Comparison of ENCODE assay signal across 10 cellular contexts in the genomic region with DNA sequence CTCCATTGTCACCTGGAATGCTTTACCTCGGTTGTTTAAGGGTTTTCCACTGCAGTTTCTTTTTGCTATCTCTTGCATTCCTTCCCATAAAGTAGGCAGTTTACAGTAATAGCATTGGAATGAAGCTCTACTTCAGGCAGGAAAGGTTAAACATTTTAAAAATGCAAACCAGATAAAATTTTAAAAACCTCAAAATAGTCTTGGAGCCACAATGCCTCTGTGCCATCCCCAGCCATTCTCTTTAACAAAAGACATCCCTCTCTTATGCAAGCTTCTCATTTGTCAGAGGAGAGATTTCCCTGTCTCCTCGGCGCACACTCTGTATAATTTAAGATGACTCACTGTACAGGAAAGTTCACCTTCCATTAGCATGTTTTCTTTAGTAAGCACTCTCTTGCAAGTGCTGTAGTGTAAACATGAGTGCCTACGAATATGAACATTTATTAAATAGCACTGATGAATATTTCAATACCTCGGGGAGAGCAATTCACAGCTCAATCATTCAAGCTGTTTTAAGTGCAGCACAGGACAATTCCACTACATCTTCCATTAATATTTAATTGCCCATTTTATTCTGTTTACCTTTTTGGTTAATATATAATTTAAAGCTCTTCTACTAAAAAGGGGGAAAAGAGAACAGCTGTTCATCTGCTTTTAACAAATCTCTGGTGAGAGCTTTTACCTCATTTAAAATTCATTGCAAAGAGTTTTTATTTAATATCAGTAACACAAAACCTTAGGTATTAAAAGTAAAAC.
DNase-seq lines count a peak whose midpoint lies in the region; ATAC-seq and TF ChIP-seq lines count a peak whose summit lies in the region.
"Had no signal": no experiment of that assay in that cellular context is flagged by ENCODE, and none has a peak within 500 bp of the region (broad histone marks: within the 10 kb centered on the region; RNA-seq: fewer than 3 reads in every experiment).

No MANE protein-coding gene starts in this region.

- TF ChIP-seq CTCF in Panc1 (IDR thresholded peaks at IDR 0.05): no peak
- TF ChIP-seq CTCF in foreskin keratinocyte (conservative IDR thresholded peaks at IDR 0.05): no peak
- TF ChIP-seq CTCF in upper lobe of right lung (IDR thresholded peaks at IDR 0.05): no peak

- POLR2A ChIA-PET in Panc1 (lab: Charles Lee): no interaction called here

- in situ Hi-C loops in Panc1 (cut with HindIII; ENCODE audit: low pct_unique_long_range_greater_than_20kb, low sequenced_read_pairs): no loop called here

- H3K4me1 ChIP-seq in Panc1 (ENCODE audit: control insufficient read depth, insufficient read depth, low read length) (no peaks in the 10 kb centered on the region), foreskin keratinocyte (peaks cover 25% of the 10 kb centered on the region), upper lobe of right lung (no peaks in the 10 kb centered on the region)

- peak; percentile 83 for ATAC-seq in Panc1
- peak; percentile 92 for ATAC-seq in foreskin keratinocyte
- ATAC-seq in upper lobe of right lung: peak; percentile 49
- ATAC-seq in HG03439 (IDR thresholded peaks at IDR 0.05; ENCODE audit: unreplicated experiment): no peak

- H3K9me3 ChIP-seq in Panc1 (ENCODE audit: control insufficient read depth, insufficient read depth, low read depth, low read length) (no peaks in the 10 kb centered on the region), upper lobe of right lung (no peaks in the 10 kb centered on the region)

- DNase-seq in NCI-H510A treated with DMSO at 0.1 percent for 48 hours (lab: John Stamatoyannopoulos, UW) (peak; percentile 35), NCI-H510A (lab: John Stamatoyannopoulos, UW) (no peak), Panc1 (ENCODE audit: low read depth, low spot score) (peak; percentile 39), foreskin keratinocyte (peak; percentile 85 to 90), upper lobe of right lung (no peak), RPMI8226 (no peak), NCI-H345 (lab: John Stamatoyannopoulos, UW) (no peak)
- DNase-seq: AML-193, Right ventricle myocardium superior had no signal

- intact Hi-C loops in Panc1 (cut with micrococcal nuclease; ENCODE audit: unreplicated experiment): no loop called here
- intact Hi-C loops in upper lobe of right lung (cut with DNase I): no loop called here

- H3K4me3 ChIP-seq in Panc1 (ENCODE audit: low read depth in 2 of 2, low read length in 2 of 2): no peak overlapping the region
- no peak overlapping the region for H3K4me3 ChIP-seq in upper lobe of right lung

- no peak overlapping the region for H3K27ac ChIP-seq in Panc1 (ENCODE audit: low read length)
- no peak overlapping the region for H3K27ac ChIP-seq in foreskin keratinocyte
- H3K27ac ChIP-seq in upper lobe of right lung: no peak overlapping the region

- no TSS peak for BruUV-seq in Panc1 (replicated peaks; lab: Mats Ljungman, UMichigan)

- CTCF ChIA-PET in Panc1 (lab: Charles Lee): no interaction called here

- no peaks in the 10 kb centered on the region for H3K27me3 ChIP-seq in Panc1 (ENCODE audit: control insufficient read depth, insufficient read depth, low read length)
- no peaks in the 10 kb centered on the region for H3K27me3 ChIP-seq in foreskin keratinocyte
- H3K27me3 ChIP-seq in upper lobe of right lung: no peaks in the 10 kb centered on the region

- H3K36me3 ChIP-seq in Panc1 (ENCODE audit: control insufficient read depth, insufficient read depth, low read length): no peaks in the 10 kb centered on the region
- H3K36me3 ChIP-seq in upper lobe of right lung: no peaks in the 10 kb centered on the region

Comparison
In these comparisons a context has a peak if more than half of its experiments do, and no peak if none do; other contexts are left out.
1. DNase-seq: peak in NCI-H510A treated with DMSO at 0.1 percent for 48 hours (single experiment), Panc1 (single experiment) and foreskin keratinocyte (2 of 2); none in NCI-H510A (single experiment), upper lobe of right lung (single experiment), RPMI8226 (single experiment) and NCI-H345 (single experiment).